ENCODE assay signal across 1 cellular context in the genomic region with DNA sequence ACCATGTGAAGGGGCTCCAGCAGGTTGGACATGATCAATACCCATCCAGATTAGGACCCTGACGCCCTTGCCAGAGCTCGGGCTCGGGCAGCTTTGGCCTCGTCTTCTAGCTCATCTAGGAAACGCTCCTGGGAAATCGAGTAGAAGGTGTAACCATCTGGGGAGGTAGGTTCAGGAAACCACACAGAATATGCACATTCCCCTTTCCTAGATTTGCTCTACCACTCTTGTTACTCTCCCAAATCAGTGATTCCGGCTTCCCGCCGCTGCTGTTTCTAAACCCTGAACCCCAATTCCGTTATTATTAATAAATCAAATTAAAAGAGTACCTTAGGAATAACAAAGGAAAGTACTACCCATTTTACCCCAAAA.
TF ChIP-seq lines count a peak whose summit lies in the region.

No MANE protein-coding gene starts in this region.

TF ChIP-seq in A549, 52 proteins besides CTCF, POLR2A, EP300 and RAD21 (continued from another document):
- TF ChIP-seq, protein P1, sequence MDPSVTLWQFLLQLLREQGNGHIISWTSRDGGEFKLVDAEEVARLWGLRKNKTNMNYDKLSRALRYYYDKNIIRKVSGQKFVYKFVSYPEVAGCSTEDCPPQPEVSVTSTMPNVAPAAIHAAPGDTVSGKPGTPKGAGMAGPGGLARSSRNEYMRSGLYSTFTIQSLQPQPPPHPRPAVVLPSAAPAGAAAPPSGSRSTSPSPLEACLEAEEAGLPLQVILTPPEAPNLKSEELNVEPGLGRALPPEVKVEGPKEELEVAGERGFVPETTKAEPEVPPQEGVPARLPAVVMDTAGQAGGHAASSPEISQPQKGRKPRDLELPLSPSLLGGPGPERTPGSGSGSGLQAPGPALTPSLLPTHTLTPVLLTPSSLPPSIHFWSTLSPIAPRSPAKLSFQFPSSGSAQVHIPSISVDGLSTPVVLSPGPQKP (IDR thresholded peaks at IDR 0.05; ENCODE audit: low read depth, low read length) = no peak
- no peak for TF ChIP-seq CBX2 (IDR thresholded peaks at IDR 0.05; ENCODE audit: borderline replicate concordance, low read depth)
- no peak for TF ChIP-seq ZSCAN20 (CRISPR knock-in tag; IDR thresholded peaks at IDR 0.05)
- TF ChIP-seq, protein P2, sequence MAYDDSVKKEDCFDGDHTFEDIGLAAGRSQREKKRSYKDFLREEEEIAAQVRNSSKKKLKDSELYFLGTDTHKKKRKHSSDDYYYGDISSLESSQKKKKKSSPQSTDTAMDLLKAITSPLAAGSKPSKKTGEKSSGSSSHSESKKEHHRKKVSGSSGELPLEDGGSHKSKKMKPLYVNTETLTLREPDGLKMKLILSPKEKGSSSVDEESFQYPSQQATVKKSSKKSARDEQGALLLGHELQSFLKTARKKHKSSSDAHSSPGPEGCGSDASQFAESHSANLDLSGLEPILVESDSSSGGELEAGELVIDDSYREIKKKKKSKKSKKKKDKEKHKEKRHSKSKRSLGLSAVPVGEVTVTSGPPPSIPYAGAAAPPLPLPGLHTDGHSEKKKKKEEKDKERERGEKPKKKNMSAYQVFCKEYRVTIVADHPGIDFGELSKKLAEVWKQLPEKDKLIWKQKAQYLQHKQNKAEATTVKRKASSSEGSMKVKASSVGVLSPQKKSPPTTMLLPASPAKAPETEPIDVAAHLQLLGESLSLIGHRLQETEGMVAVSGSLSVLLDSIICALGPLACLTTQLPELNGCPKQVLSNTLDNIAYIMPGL (CRISPR knock-in tag; IDR thresholded peaks at IDR 0.05; ENCODE audit: borderline replicate concordance) = no peak
- TF ChIP-seq RNF2 (IDR thresholded peaks at IDR 0.05; ENCODE audit: borderline replicate concordance, low read depth) = no peak
- no peak for TF ChIP-seq RFX5 (IDR thresholded peaks at IDR 0.05)
- TF ChIP-seq, protein P3, sequence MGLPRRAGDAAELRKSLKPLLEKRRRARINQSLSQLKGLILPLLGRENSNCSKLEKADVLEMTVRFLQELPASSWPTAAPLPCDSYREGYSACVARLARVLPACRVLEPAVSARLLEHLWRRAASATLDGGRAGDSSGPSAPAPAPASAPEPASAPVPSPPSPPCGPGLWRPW (IDR thresholded peaks at IDR 0.05) = no peak
- TF ChIP-seq KDM1A (IDR thresholded peaks at IDR 0.05; ENCODE audit: low read depth) = no peak
